In the genomic region with DNA sequence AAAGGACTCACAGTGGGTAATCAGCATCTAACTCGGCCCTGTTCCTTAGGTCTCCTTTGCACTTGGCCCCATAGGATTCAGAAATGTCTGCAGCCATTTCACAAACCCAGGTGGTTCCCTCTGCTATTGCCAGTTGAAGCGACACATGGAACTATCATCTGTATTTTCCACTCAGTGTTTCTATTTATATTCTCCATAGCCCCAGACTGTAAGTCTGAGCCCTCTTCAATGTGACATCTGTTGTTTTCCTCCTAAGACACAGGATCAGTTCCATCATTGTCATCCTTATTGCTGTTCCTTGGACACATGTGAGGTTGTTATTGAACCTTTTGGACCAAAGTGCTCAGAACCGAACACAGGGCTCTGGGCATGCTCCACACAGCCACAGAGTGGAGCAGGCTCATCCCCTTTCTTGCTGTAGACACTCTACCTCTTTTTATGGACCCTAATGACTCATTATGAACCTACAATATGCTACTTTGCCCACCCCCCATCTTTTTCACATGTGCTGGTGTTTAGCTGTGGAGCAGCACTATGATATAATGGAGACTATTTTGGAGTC, we compare ENCODE assay signal across 16 cellular contexts. TPM values are rescaled to one million over a fixed set of nuclear protein-coding genes. Genes with fewer than 3 reads are reported as not detected.
A peak's percentile ranks its signal among the peaks of the same experiment; 100 is the strongest.
DNase-seq lines count a peak whose midpoint lies in the region; ATAC-seq and TF ChIP-seq lines count a peak whose summit lies in the region.
"Had no signal": no experiment of that assay in that cellular context is flagged by ENCODE, and none has a peak within 500 bp of the region (broad histone marks: within the 10 kb centered on the region; RNA-seq: fewer than 3 reads in every experiment).

No MANE protein-coding gene starts in this region.

- peak; percentile 60 for DNase-seq in NCI-H1694 (lab: John Stamatoyannopoulos, UW)
- DNase-seq in NCI-H82 treated with DMSO at 0.1 percent for 48 hours (lab: John Stamatoyannopoulos, UW; ENCODE audit: unreplicated experiment) = peak; percentile 94
- DNase-seq in left ventricle myocardium inferior = no peak
- DNase-seq in gastrocnemius medialis = no peak
- no peak for DNase-seq in NOMO-1 (lab: John Stamatoyannopoulos, UW; ENCODE audit: unreplicated experiment in 2 of 2)
- DNase-seq in MV-4-11 (lab: John Stamatoyannopoulos, UW) = no peak
- DNase-seq: DMS53, H9, MG63, NCI-H1105, NCI-H1930, NCI-H526, SHP77 had no signal

- ATAC-seq in gastrocnemius medialis = peak; percentile 65 to 79
- no peak for ATAC-seq in HG02981 (IDR thresholded peaks at IDR 0.05; ENCODE audit: unreplicated experiment)
- ATAC-seq: SK-N-SH treated with all-trans-retinoic acid at 6 μM for 48 hours had no signal

- H3K27me3 ChIP-seq in left ventricle myocardium inferior (ENCODE audit: low read depth) = no peaks in the 10 kb centered on the region
- H3K27me3 ChIP-seq in gastrocnemius medialis = no peaks in the 10 kb centered on the region
- H3K27me3 ChIP-seq: MG63 had no signal

- H3K36me3 ChIP-seq in left ventricle myocardium inferior = no peaks in the 10 kb centered on the region
- H3K36me3 ChIP-seq in gastrocnemius medialis = no peaks in the 10 kb centered on the region
- H3K36me3 ChIP-seq: MG63 had no signal

- TF ChIP-seq POLR2A in gastrocnemius medialis (IDR thresholded peaks at IDR 0.05) = no peak

- TF ChIP-seq CTCF in left ventricle myocardium inferior (IDR thresholded peaks at IDR 0.05; ENCODE audit: borderline replicate concordance) = no peak
- TF ChIP-seq CTCF in gastrocnemius medialis (IDR thresholded peaks at IDR 0.05 in 4 of 5, conservative IDR thresholded peaks at IDR 0.05 in 1 of 5) = no peak

- H3K4me1 ChIP-seq in left ventricle myocardium inferior (peaks cover 17% of the 10 kb centered on the region), gastrocnemius medialis (peaks cover 7 to 12% of the 10 kb centered on the region in 2 donors)

- intact Hi-C loops in left ventricle myocardium inferior (cut with micrococcal nuclease) = loop anchor here (10.0 kb wide), 1 partner anchor 76 kb away; no protein-coding TSS in a partner anchor
- intact Hi-C loops in gastrocnemius medialis (cut with DNase I; ENCODE audit: low total_unique reads) = no loop called here

- H3K27ac ChIP-seq in left ventricle myocardium inferior (replicated peaks) (peak overlapping the region; percentile 53), gastrocnemius medialis (peak overlapping the region in 3 of 4 donors; percentile 26 to 67 (median 42))
- H3K27ac ChIP-seq: KMS-11 had no signal

- H3K9me3 ChIP-seq in left ventricle myocardium inferior (replicated peaks) (no peaks in the 10 kb centered on the region), gastrocnemius medialis (no peaks in the 10 kb centered on the region)
- H3K9me3 ChIP-seq: MG63 had no signal

- in situ Hi-C loops in gastrocnemius medialis (cut with MboI; ENCODE audit: low sequenced_read_pairs in 4 of 4) = no loop called here

- H3K4me3 ChIP-seq in left ventricle myocardium inferior (no peak overlapping the region), gastrocnemius medialis (no peak overlapping the region)
- H3K4me3 ChIP-seq: MG63 had no signal

RNA-seq across cellular contexts. Expression of gene GARNL3, which starts 36.4 kb away (rescaled TPM):
- total RNA-seq in left ventricle myocardium inferior (22.9 TPM), gastrocnemius medialis (1 to 10 TPM; 2.5 to 5.7 (median 3.0) TPM)

Comparison
In these comparisons a context has a peak if more than half of its experiments do, and no peak if none do; other contexts are left out.
1. DNase-seq: peak in NCI-H1694 (single experiment) and NCI-H82 treated with DMSO at 0.1 percent for 48 hours (single experiment); none in left ventricle myocardium inferior (single experiment), gastrocnemius medialis (0 of 2), NOMO-1 (0 of 2) and MV-4-11 (single experiment).